1 cellular context compared by ENCODE assay signal in genomic region chr6:96007663-96008062, GRCh38.
TF ChIP-seq lines count a peak whose summit lies in the region.

No MANE protein-coding gene starts in this region.

TF ChIP-seq in HepG2, 621 proteins besides CTCF, POLR2A, EP300 and RAD21 (continued from another document):
- no peak for TF ChIP-seq ZHX1 (CRISPR knock-in tag; IDR thresholded peaks at IDR 0.05; ENCODE audit: low read depth)
- TF ChIP-seq HDAC6 (IDR thresholded peaks at IDR 0.05; ENCODE audit: low read depth, low read length): no peak
- peak; percentile 39; the same call in 1 of the 2 replicates for TF ChIP-seq TCF7 (IDR thresholded peaks at IDR 0.05; ENCODE audit: low read depth)
- TF ChIP-seq SOX13 (IDR thresholded peaks at IDR 0.05): no peak
- peak in 1 of 2 experiments; percentile 69; a peak in 2 of 4 replicates for TF ChIP-seq SOX13 (CRISPR knock-in tag; conservative IDR thresholded peaks at IDR 0.05 in 1 of 2, IDR thresholded peaks at IDR 0.05 in 1 of 2)
- TF ChIP-seq PCBP1 (IDR thresholded peaks at IDR 0.05; ENCODE audit: borderline replicate concordance, low read depth, low read length): no peak
- TF ChIP-seq PHF8 (CRISPR knock-in tag; IDR thresholded peaks at IDR 0.05): no peak
- TF ChIP-seq AFF4 (CRISPR knock-in tag; IDR thresholded peaks at IDR 0.05): no peak
- peak; percentile 38; the same call in 1 of the 2 replicates for TF ChIP-seq PITX1 (CRISPR knock-in tag; IDR thresholded peaks at IDR 0.05)
- TF ChIP-seq RCOR2 (CRISPR knock-in tag; IDR thresholded peaks at IDR 0.05): 0 out of 2 replicates have a peak, but pooled peaks have one; percentile 32
- TF ChIP-seq SATB2 (CRISPR knock-in tag; IDR thresholded peaks at IDR 0.05): no peak
- TF ChIP-seq NFE2L2 (IDR thresholded peaks at IDR 0.05; ENCODE audit: low read length): no peak
- TF ChIP-seq SOX6 (IDR thresholded peaks at IDR 0.05): no peak
- peak; percentile 56 for TF ChIP-seq SOX6 (CRISPR knock-in tag; IDR thresholded peaks at IDR 0.05)
- no peak for TF ChIP-seq TRIM22 (IDR thresholded peaks at IDR 0.05)
- TF ChIP-seq ZNF362 (CRISPR knock-in tag; IDR thresholded peaks at IDR 0.05; ENCODE audit: borderline replicate concordance): peak; percentile 15; the same call in 1 of the 2 replicates
- 0 out of 2 replicates have a peak, but pooled peaks have one; percentile 32 for TF ChIP-seq NFIC (IDR thresholded peaks at IDR 0.05; ENCODE audit: low read length)
- no peak for TF ChIP-seq ZNF496 (CRISPR knock-in tag; IDR thresholded peaks at IDR 0.05; ENCODE audit: insufficient replicate concordance)
